ENCODE assay signal across 30 cellular contexts in genomic region chr18:59101830-59102414, GRCh38.
"Had no signal": no experiment of that assay in that cellular context is flagged by ENCODE, and none has a peak within 500 bp of the region (broad histone marks: within the 10 kb centered on the region; RNA-seq: fewer than 3 reads in every experiment).

No MANE protein-coding gene starts in this region.

- H3K4me3 ChIP-seq: gastrocnemius medialis, left ventricle myocardium inferior, lung, neural progenitor cell, psoas muscle, smooth muscle cell, stomach, tibial artery had no signal

- H3K9me3 ChIP-seq: gastrocnemius medialis, left ventricle myocardium inferior, psoas muscle, stomach, tibial artery had no signal

- DNase-seq: activated B cell treated with CpG ODN at 0.5 μM for 24 hours; activated CD4-positive, alpha-beta T cell treated with anti-CD3 and anti-CD28 coated beads, Interleukin-2, amount 50 U/mL, for 1 hour; activated CD8-positive, alpha-beta T cell treated with anti-CD3 and anti-CD28 coated beads for 36 hours; activated gamma-delta T cell treated with Interleukin-2 at 50 U/mL for 16 hours; activated naive CD4-positive, alpha-beta T cell treated with anti-CD3 and anti-CD28 coated beads, Interleukin-2, amount 50 U/mL, for 16 hours; activated T-cell treated with anti-CD3 and anti-CD28 coated beads, Interleukin-2, amount 50 U/mL, for 4 hours; amniotic stem cell; brain microvascular endothelial cell; caudate nucleus; cortex of kidney; effector memory CD8-positive, alpha-beta T cell; erythroblast; gastrocnemius medialis; glutamatergic neuron; islet precursor cell; left ventricle myocardium inferior; mesendoderm; natural killer cell; occipital lobe; psoas muscle; stimulated activated CD4-positive, alpha-beta T cell treated with anti-CD3 and anti-CD28 coated beads, Interleukin-2, amount 100 ng/mL, for 24 hours; stimulated activated naive B cell treated with anti-CD40 and anti-IgM and Interleukin-4, amounts not matched to agents 10 μg/mL and 1 μg/mL and 100 μg/mL, for 72 hours; stomach; tibial artery had no signal

- H3K79me2 ChIP-seq: parathyroid adenoma had no signal

- FAIRE-seq: astrocyte had no signal

- H3K4me2 ChIP-seq: neural progenitor cell, smooth muscle cell had no signal

- H3K36me3 ChIP-seq: brain microvascular endothelial cell, gastrocnemius medialis, left ventricle myocardium inferior, neural progenitor cell, stomach, tibial artery had no signal

- H3K9ac ChIP-seq: neural progenitor cell, parathyroid adenoma had no signal

- H3K4me1 ChIP-seq: gastrocnemius medialis, left ventricle myocardium inferior, neural progenitor cell, parathyroid adenoma, psoas muscle, stomach, tibial artery had no signal

- H3K27me3 ChIP-seq: neural progenitor cell had no signal

- H2AFZ ChIP-seq: neural progenitor cell, parathyroid adenoma had no signal

- ATAC-seq: activated CD8-positive, alpha-beta T cell treated with anti-CD3 and anti-CD28 coated beads for 36 hours; activated T-cell treated with anti-CD3 and anti-CD28 coated beads, Interleukin-2, amount 50 U/mL, for 4 hours; activated T-helper 17 cell treated with anti-CD3 and anti-CD28 coated beads, Interleukin-2, amount 50 U/mL, for 72 hours; effector memory CD8-positive, alpha-beta T cell; gastrocnemius medialis; natural killer cell; psoas muscle; stimulated activated naive B cell treated with anti-CD40 and anti-IgM and Interleukin-4, amounts not matched to agents 10 μg/mL and 1 μg/mL and 100 μg/mL, for 72 hours had no signal

- H3K9me3 Mint-ChIP-seq: activated B cell treated with CpG ODN at 0.5 μM for 24 hours; activated CD8-positive, alpha-beta T cell treated with anti-CD3 and anti-CD28 coated beads for 36 hours; activated T-cell treated with anti-CD3 and anti-CD28 coated beads, Interleukin-2, amount 50 U/mL, for 4 hours; activated T-helper 17 cell treated with anti-CD3 and anti-CD28 coated beads, Interleukin-2, amount 50 U/mL, for 72 hours; effector memory CD8-positive, alpha-beta T cell; natural killer cell had no signal

- H3K4me1 Mint-ChIP-seq: activated B cell treated with CpG ODN at 0.5 μM for 24 hours; activated T-helper 17 cell treated with anti-CD3 and anti-CD28 coated beads, Interleukin-2, amount 50 U/mL, for 72 hours; natural killer cell; neural progenitor cell; stimulated activated naive B cell treated with anti-CD40 and anti-IgM and Interleukin-4, amounts not matched to agents 10 μg/mL and 1 μg/mL and 100 μg/mL, for 72 hours had no signal

- H3K36me3 Mint-ChIP-seq: natural killer cell; neural progenitor cell; stimulated activated naive B cell treated with anti-CD40 and anti-IgM and Interleukin-4, amounts not matched to agents 10 μg/mL and 1 μg/mL and 100 μg/mL, for 72 hours had no signal

- H3K27ac ChIP-seq: brain microvascular endothelial cell, gastrocnemius medialis, left ventricle myocardium inferior, neural progenitor cell, parathyroid adenoma, psoas muscle, stomach, tibial artery had no signal

- H3K4me3 Mint-ChIP-seq: activated B cell treated with CpG ODN at 0.5 μM for 24 hours; activated CD8-positive, alpha-beta T cell treated with anti-CD3 and anti-CD28 coated beads for 36 hours; activated T-cell treated with anti-CD3 and anti-CD28 coated beads, Interleukin-2, amount 50 U/mL, for 4 hours; activated T-helper 17 cell treated with anti-CD3 and anti-CD28 coated beads, Interleukin-2, amount 50 U/mL, for 72 hours; effector memory CD8-positive, alpha-beta T cell; natural killer cell; neural progenitor cell; stimulated activated naive B cell treated with anti-CD40 and anti-IgM and Interleukin-4, amounts not matched to agents 10 μg/mL and 1 μg/mL and 100 μg/mL, for 72 hours had no signal

- H3K27ac Mint-ChIP-seq: activated B cell treated with CpG ODN at 0.5 μM for 24 hours; activated CD8-positive, alpha-beta T cell treated with anti-CD3 and anti-CD28 coated beads for 36 hours; activated T-helper 17 cell treated with anti-CD3 and anti-CD28 coated beads, Interleukin-2, amount 50 U/mL, for 72 hours; effector memory CD8-positive, alpha-beta T cell; natural killer cell; neural progenitor cell; stimulated activated naive B cell treated with anti-CD40 and anti-IgM and Interleukin-4, amounts not matched to agents 10 μg/mL and 1 μg/mL and 100 μg/mL, for 72 hours had no signal
